ENCODE assay signal across 1 cellular context in genomic region chr22:31290494-31291402, GRCh38.
TF ChIP-seq lines count a peak whose summit lies in the region.

No MANE protein-coding gene starts in this region.

TF ChIP-seq in HepG2, 621 proteins besides CTCF, POLR2A, EP300 and RAD21 (continued from another document and continues in another):
- TF ChIP-seq ZNF784 (CRISPR knock-in tag; IDR thresholded peaks at IDR 0.05; ENCODE audit: borderline replicate concordance) (peak; percentile 73), ZNF558 (CRISPR knock-in tag; IDR thresholded peaks at IDR 0.05; ENCODE audit: borderline replicate concordance) (peak; percentile 87; the same call in 1 of the 2 replicates), NFATC3 (CRISPR knock-in tag; IDR thresholded peaks at IDR 0.05) (no peak), PLRG1 (conservative IDR thresholded peaks at IDR 0.05) (no peak), ELK4 (CRISPR knock-in tag; IDR thresholded peaks at IDR 0.05; ENCODE audit: borderline replicate concordance) (peak; percentile 65; the same call in 1 of the 2 replicates), ZNF839 (CRISPR knock-in tag; IDR thresholded peaks at IDR 0.05; ENCODE audit: borderline replicate concordance) (peak; percentile 33; the same call in 1 of the 2 replicates), MED1 (CRISPR knock-in tag; IDR thresholded peaks at IDR 0.05) (peak; percentile 86), CERS6 (CRISPR knock-in tag; IDR thresholded peaks at IDR 0.05) (0 out of 2 replicates have a peak, but pooled peaks have one; percentile 53), POGK (CRISPR knock-in tag; conservative IDR thresholded peaks at IDR 0.05) (peak; percentile 92), MYNN (CRISPR knock-in tag; IDR thresholded peaks at IDR 0.05; ENCODE audit: low read depth) (no peak), TOE1 (CRISPR knock-in tag; IDR thresholded peaks at IDR 0.05) (no peak), PAX8 (CRISPR knock-in tag; IDR thresholded peaks at IDR 0.05; ENCODE audit: borderline replicate concordance) (no peak), ZNF124 (CRISPR knock-in tag; IDR thresholded peaks at IDR 0.05) (no peak), DPF2 (CRISPR knock-in tag; IDR thresholded peaks at IDR 0.05; ENCODE audit: borderline replicate concordance, low read depth) (no peak), TCF12 (IDR thresholded peaks at IDR 0.05) (no peak), TCF12 (CRISPR knock-in tag; IDR thresholded peaks at IDR 0.05) (0 out of 2 replicates have a peak, but pooled peaks have one; percentile 31), ZSCAN25 (CRISPR knock-in tag; IDR thresholded peaks at IDR 0.05) (peak; percentile 66; the same call in 1 of the 2 replicates), HNF4A (CRISPR knock-in tag; IDR thresholded peaks at IDR 0.05) (0 out of 2 replicates have a peak, but pooled peaks have one; percentile 11), ZNF512 (CRISPR knock-in tag; IDR thresholded peaks at IDR 0.05) (no peak), ATF7 (IDR thresholded peaks at IDR 0.05) (peak; percentile 68), ATF7 (CRISPR knock-in tag; IDR thresholded peaks at IDR 0.05) (peak; percentile 97), GFI1 (CRISPR knock-in tag; IDR thresholded peaks at IDR 0.05; ENCODE audit: borderline replicate concordance) (peak; percentile 2; the same call in 1 of the 2 replicates), THRA (CRISPR knock-in tag; IDR thresholded peaks at IDR 0.05; ENCODE audit: borderline replicate concordance) (peak; percentile 91), ERF (CRISPR knock-in tag; IDR thresholded peaks at IDR 0.05) (peak; percentile 92), MTA1 (CRISPR knock-in tag; IDR thresholded peaks at IDR 0.05; ENCODE audit: borderline replicate concordance) (peak; percentile 66; the same call in 1 of the 2 replicates), HIC2 (CRISPR knock-in tag; IDR thresholded peaks at IDR 0.05; ENCODE audit: low read depth) (no peak), ASH2L (IDR thresholded peaks at IDR 0.05; ENCODE audit: insufficient read length, low read depth, low read length) (peak; percentile 48), REL (CRISPR knock-in tag; conservative IDR thresholded peaks at IDR 0.05) (peak; percentile 70; the same call in 1 of the 2 replicates), NBN (conservative IDR thresholded peaks at IDR 0.05) (no peak), KMT2A (CRISPR knock-in tag; IDR thresholded peaks at IDR 0.05) (peak; percentile 68; the same call in 1 of the 2 replicates), ADNP (CRISPR knock-in tag; IDR thresholded peaks at IDR 0.05) (no peak), ZBTB3 (CRISPR knock-in tag; IDR thresholded peaks at IDR 0.05; ENCODE audit: borderline replicate concordance, low read depth) (no peak), MXI1 (IDR thresholded peaks at IDR 0.05; ENCODE audit: borderline replicate concordance, low read depth, low read length) (peak; percentile 97), ELF4 (CRISPR knock-in tag; IDR thresholded peaks at IDR 0.05; ENCODE audit: borderline replicate concordance) (peak; percentile 57; the same call in 1 of the 2 replicates), ZBTB20 (CRISPR knock-in tag; IDR thresholded peaks at IDR 0.05; ENCODE audit: borderline replicate concordance, low read depth) (peak; percentile 36; the same call in 1 of the 2 replicates), MBNL3 (CRISPR knock-in tag; conservative IDR thresholded peaks at IDR 0.05) (no peak), ZNF574 (CRISPR knock-in tag; IDR thresholded peaks at IDR 0.05) (peak; percentile 80), RFX3 (CRISPR knock-in tag; IDR thresholded peaks at IDR 0.05) (no peak), DDIT3 (CRISPR knock-in tag; IDR thresholded peaks at IDR 0.05) (no peak), ZNF564 (CRISPR knock-in tag; IDR thresholded peaks at IDR 0.05) (no peak; the same call in 1 of the 2 replicates), RERE (CRISPR knock-in tag; IDR thresholded peaks at IDR 0.05; ENCODE audit: low read depth) (0 out of 2 replicates have a peak, but pooled peaks have one; percentile 45), ZNF263 (CRISPR knock-in tag; IDR thresholded peaks at IDR 0.05) (peak; percentile 67)
